In genomic region chr18:28706397-28706796, GRCh38 we compare ENCODE assay signal across 5 cellular contexts.
"Had no signal": no experiment of that assay in that cellular context is flagged by ENCODE, and none has a peak within 500 bp of the region (broad histone marks: within the 10 kb centered on the region; RNA-seq: fewer than 3 reads in every experiment).

No MANE protein-coding gene starts in this region.

- H3K27ac ChIP-seq: HL-60 had no signal

- H3K27ac Mint-ChIP-seq: IgD-negative memory B cell had no signal

- H3K27me3 Mint-ChIP-seq: IgD-negative memory B cell had no signal

- H3K4me3 Mint-ChIP-seq: IgD-negative memory B cell had no signal

- H3K4me3 ChIP-seq: K562 had no signal

- DNase-seq: IMR-90, KBM-7 had no signal
